ENCODE assay signal across 1 cellular context in the genomic region with DNA sequence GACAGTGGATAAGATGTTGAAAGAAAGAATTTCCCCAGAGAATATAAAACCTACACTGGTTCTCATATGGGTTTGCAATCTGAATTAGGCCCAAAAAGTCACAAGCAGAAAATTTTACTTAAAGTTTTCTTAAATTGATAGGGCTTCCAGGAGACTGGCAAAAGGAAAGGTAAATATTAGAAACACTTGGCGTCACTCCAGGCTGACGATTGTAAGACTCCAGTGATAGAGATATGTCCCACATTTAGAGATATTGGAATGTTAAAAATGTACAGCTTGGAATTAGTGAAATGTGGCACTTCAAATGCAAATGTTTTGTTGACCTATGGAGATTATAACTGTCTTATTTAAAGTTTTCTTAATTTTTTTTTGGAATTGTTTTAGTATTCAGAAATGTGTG.
TF ChIP-seq lines count a peak whose summit lies in the region.

No MANE protein-coding gene starts in this region.

TF ChIP-seq in endothelial cell of umbilical vein, 7 proteins besides CTCF, POLR2A, EP300 and RAD21:
- TF ChIP-seq JUN (IDR thresholded peaks at IDR 0.05; ENCODE audit: borderline replicate concordance, insufficient read depth, insufficient read length, low read depth), result no peak
- TF ChIP-seq, protein P1, sequence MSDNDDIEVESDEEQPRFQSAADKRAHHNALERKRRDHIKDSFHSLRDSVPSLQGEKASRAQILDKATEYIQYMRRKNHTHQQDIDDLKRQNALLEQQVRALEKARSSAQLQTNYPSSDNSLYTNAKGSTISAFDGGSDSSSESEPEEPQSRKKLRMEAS (IDR thresholded peaks at IDR 0.05; ENCODE audit: insufficient read depth, insufficient read length), result no peak
- TF ChIP-seq FOS (IDR thresholded peaks at IDR 0.05; ENCODE audit: borderline replicate concordance, insufficient read depth, low read length), result no peak
TF ChIP-seq in endothelial cell of umbilical vein: peak in this region for 0.
